8 cellular contexts compared by ENCODE assay signal in the genomic region with DNA sequence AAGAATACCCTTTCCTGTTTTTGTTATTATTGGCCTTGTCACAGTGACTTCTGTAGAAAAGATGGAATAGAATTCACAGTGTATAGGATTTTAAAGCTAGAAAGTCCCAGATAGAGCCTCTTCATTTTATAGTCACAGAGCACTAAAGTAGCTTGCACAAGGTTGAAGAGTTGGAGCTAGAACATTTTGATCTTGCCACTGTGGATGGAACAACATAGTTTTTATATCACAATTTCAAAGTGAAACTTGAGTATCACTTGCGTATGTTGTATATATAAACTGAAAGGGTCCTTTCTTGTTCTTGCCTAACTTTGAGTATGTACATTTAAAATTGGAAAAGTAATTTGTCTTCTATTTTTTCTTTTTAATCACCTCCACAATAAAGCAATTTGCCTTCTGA. TPM values are rescaled to one million over a fixed set of nuclear protein-coding genes. Genes with fewer than 3 reads are reported as not detected.
A peak's percentile ranks its signal among the peaks of the same experiment; 100 is the strongest.
DNase-seq lines count a peak whose midpoint lies in the region; ATAC-seq and TF ChIP-seq lines count a peak whose summit lies in the region.

No MANE protein-coding gene starts in this region.

- no TSS peak for BruUV-seq in Calu3 (replicated peaks; lab: Mats Ljungman, UMichigan)

- peak overlapping the region; percentile 41 for H3K4me2 ChIP-seq in OCI-LY3 (ENCODE audit: low read length)

- H3K79me2 ChIP-seq in OCI-LY3 (ENCODE audit: low read length), result peaks cover 82% of the 10 kb centered on the region

- no peaks in the 10 kb centered on the region for H3K27me3 Mint-ChIP-seq in Calu3 (ENCODE audit: unreplicated experiment)

- no peak overlapping the region for H3K27ac ChIP-seq in OCI-LY3 (ENCODE audit: low read length)
- peak overlapping the region; percentile 91 to 99 (median 98) for H3K27ac ChIP-seq in gastrocnemius medialis

- TF ChIP-seq CTCF in Calu3 (IDR thresholded peaks at IDR 0.05; ENCODE audit: unreplicated experiment) (no peak), OCI-LY3 (IDR thresholded peaks at IDR 0.05; ENCODE audit: low read depth, low read length) (no peak), epithelial cell of esophagus (IDR thresholded peaks at IDR 0.05; ENCODE audit: insufficient read depth, low read depth, low read length, missing control alignments) (no peak), gastrocnemius medialis (IDR thresholded peaks at IDR 0.05 in 4 of 5, conservative IDR thresholded peaks at IDR 0.05 in 1 of 5) (no peak)

- DNase-seq in Calu3, result no peak
- no peak for DNase-seq in epithelial cell of esophagus (ENCODE audit: low read depth)
- no peak for DNase-seq in gastrocnemius medialis
- no peak for DNase-seq in NCI-H524 (lab: John Stamatoyannopoulos, UW)
- no peak for DNase-seq in NCI-H1930 (lab: John Stamatoyannopoulos, UW)

- CTCF ChIA-PET in Calu3 (lab: Charles Lee), result interaction anchor here (0.6 kb wide), 1 partner anchor 57 kb away, joined by 3 read pairs; no protein-coding TSS in a partner anchor

- H3K4me3 Mint-ChIP-seq in Calu3 (ENCODE audit: low read depth, unreplicated experiment), result peak overlapping the region; percentile 71

- peak overlapping the region; percentile 66 for H3K27ac Mint-ChIP-seq in Calu3 (ENCODE audit: unreplicated experiment)

- H3K4me3 ChIP-seq in OCI-LY3 (ENCODE audit: low read length) (peak overlapping the region; percentile 19; the same call in 1 of the 2 replicates), epithelial cell of esophagus (ENCODE audit: low read length) (peak overlapping the region; percentile 98), gastrocnemius medialis (peak overlapping the region; percentile 33 to 97 (median 84))

- in situ Hi-C loops in gastrocnemius medialis (cut with MboI; ENCODE audit: low sequenced_read_pairs in 4 of 4), result no loop called here

- TF ChIP-seq POLR2A in gastrocnemius medialis (IDR thresholded peaks at IDR 0.05), result peak in 1 of 2 donors; percentile 56

- H2AFZ ChIP-seq in OCI-LY3 (ENCODE audit: low read depth, low read length), result no peak overlapping the region

- peaks cover 29% of the 10 kb centered on the region for H3K4me1 ChIP-seq in OCI-LY3 (ENCODE audit: low read length)
- H3K4me1 ChIP-seq in gastrocnemius medialis, result peaks cover 47 to 51% of the 10 kb centered on the region in 2 donors

- H3K9me3 Mint-ChIP-seq in Calu3 (ENCODE audit: low read depth, unreplicated experiment), result no peaks in the 10 kb centered on the region

- peaks cover 31% of the 10 kb centered on the region for H3K36me3 Mint-ChIP-seq in Calu3 (ENCODE audit: insufficient read depth, unreplicated experiment)

- H3K36me3 ChIP-seq in OCI-LY3 (replicated peaks; ENCODE audit: low read depth, low read length), result peaks cover 4% of the 10 kb centered on the region
- H3K36me3 ChIP-seq in gastrocnemius medialis, result no peaks in the 10 kb centered on the region

- H3K9ac ChIP-seq in OCI-LY3 (ENCODE audit: low read length), result no peak overlapping the region

- H3K4me1 Mint-ChIP-seq in Calu3 (ENCODE audit: low read depth, unreplicated experiment), result peaks cover 29% of the 10 kb centered on the region

- no peaks in the 10 kb centered on the region for H3K27me3 ChIP-seq in OCI-LY3 (ENCODE audit: low read depth, low read length)
- no peaks in the 10 kb centered on the region for H3K27me3 ChIP-seq in gastrocnemius medialis

- no peaks in the 10 kb centered on the region for H3K9me3 ChIP-seq in OCI-LY3 (ENCODE audit: insufficient read depth, low read length)
- H3K9me3 ChIP-seq in gastrocnemius medialis, result no peaks in the 10 kb centered on the region

- ATAC-seq in gastrocnemius medialis, result peak; percentile 28 to 40
- no peak for ATAC-seq in HG03280 (IDR thresholded peaks at IDR 0.05; ENCODE audit: unreplicated experiment)
- ATAC-seq in HG03108 (IDR thresholded peaks at IDR 0.05; ENCODE audit: unreplicated experiment), result no peak

- H4K20me1 ChIP-seq in OCI-LY3 (ENCODE audit: insufficient read depth, low read length), result peaks cover 13% of the 10 kb centered on the region

- intact Hi-C loops in Calu3 (cut with micrococcal nuclease; ENCODE audit: unreplicated experiment) (no loop called here), gastrocnemius medialis (cut with DNase I; ENCODE audit: low total_unique reads) (loop anchor here (10.0 kb wide), 2 partner anchors 348 to 488 kb away; a partner anchor contains a TSS)

RNA-seq across cellular contexts. Expression of a gene that starts 2.7 kb away (rescaled TPM):
- total RNA-seq in Calu3 (2022), result 45.2 and 45.4 TPM in 2 replicates
- 100 to 1,000 TPM; 213 to 328 (median 254) TPM for total RNA-seq in gastrocnemius medialis

RNA-seq across cellular contexts. Expression of a gene that starts 53.9 kb away (rescaled TPM):
- total RNA-seq in Calu3 (2022) (122 and 128 TPM in 2 replicates), gastrocnemius medialis (100 to 1,000 TPM; 123 to 226 (median 132) TPM)

Comparison
In these comparisons a context has a peak if more than half of its experiments do, and no peak if none do; other contexts are left out.
1. H3K4me3 ChIP-seq: peak in every context shown above with its lines; median percentile 98 in epithelial cell of esophagus; 84 in gastrocnemius medialis; 19 in OCI-LY3.
2. ATAC-seq: peak in gastrocnemius medialis (2 of 2); none in HG03280 (single experiment) and HG03108 (single experiment).